Comparison of ENCODE assay signal across 8 cellular contexts in genomic region chr19:56119585-56119978, GRCh38. TPM values are rescaled to one million over a fixed set of nuclear protein-coding genes. Genes with fewer than 3 reads are reported as not detected.
A peak's percentile ranks its signal among the peaks of the same experiment; 100 is the strongest.
DNase-seq lines count a peak whose midpoint lies in the region; ATAC-seq and TF ChIP-seq lines count a peak whose summit lies in the region.

No MANE protein-coding gene starts in this region.

- H3K4me1 ChIP-seq in CD4-positive, CD25-positive, alpha-beta regulatory T cell (ENCODE audit: control insufficient read depth, insufficient read depth, low read length, poor library complexity, severe bottlenecking) = peaks cover 20% of the 10 kb centered on the region
- H3K4me1 ChIP-seq in MM.1S (ENCODE audit: low read length) = peaks cover 13% of the 10 kb centered on the region; the same call in 1 of the 2 replicates
- H3K4me1 ChIP-seq in muscle layer of colon (ENCODE audit: insufficient read depth, low read length) = peaks cover 22% of the 10 kb centered on the region

- H3K9ac ChIP-seq in MM.1S (ENCODE audit: low read length) (peak overlapping the region; percentile 99), muscle layer of colon (ENCODE audit: low read length) (peak overlapping the region; percentile 60)

- no peak for TF ChIP-seq CTCF in MM.1S (IDR thresholded peaks at IDR 0.05; ENCODE audit: low read length)

- peaks cover 5% of the 10 kb centered on the region for H3K27me3 Mint-ChIP-seq in CD4-positive, CD25-positive, alpha-beta regulatory T cell

- peaks cover 10 to 53% (median 24%) of the 10 kb centered on the region in 4 donors for H3K4me1 Mint-ChIP-seq in CD4-positive, CD25-positive, alpha-beta regulatory T cell

- H3K79me2 ChIP-seq in MM.1S (ENCODE audit: low read length) = peaks cover 61% of the 10 kb centered on the region

- H3K27me3 ChIP-seq in CD4-positive, CD25-positive, alpha-beta regulatory T cell (ENCODE audit: control insufficient read depth, insufficient read depth, low read length) = no peaks in the 10 kb centered on the region
- no peaks in the 10 kb centered on the region for H3K27me3 ChIP-seq in MM.1S (replicated peaks; ENCODE audit: insufficient read depth, low read length)
- no peaks in the 10 kb centered on the region for H3K27me3 ChIP-seq in muscle layer of colon (ENCODE audit: control insufficient read depth in 1 of 2, insufficient read depth in 2 of 2, low read length in 2 of 2)

- H3K36me3 Mint-ChIP-seq in CD4-positive, CD25-positive, alpha-beta regulatory T cell = no peaks in the 10 kb centered on the region

- DNase-seq in CD4-positive, CD25-positive, alpha-beta regulatory T cell = no peak
- DNase-seq in MM.1S = no peak
- DNase-seq in SW480 (ENCODE audit: low spot score) = no peak
- DNase-seq in Ammon's horn (ENCODE audit: low spot score) = no peak

- peak overlapping the region in 2 of 3 donors; percentile 85 to 87 for H3K27ac Mint-ChIP-seq in CD4-positive, CD25-positive, alpha-beta regulatory T cell

- H3K36me3 ChIP-seq in CD4-positive, CD25-positive, alpha-beta regulatory T cell (ENCODE audit: control insufficient read depth, insufficient read depth, low read length) = peaks cover 4% of the 10 kb centered on the region
- H3K36me3 ChIP-seq in MM.1S (replicated peaks; ENCODE audit: insufficient read depth, low read length) = no peaks in the 10 kb centered on the region
- no peaks in the 10 kb centered on the region for H3K36me3 ChIP-seq in muscle layer of colon (ENCODE audit: insufficient read depth, low read length)

- no peaks in the 10 kb centered on the region for H3K9me2 ChIP-seq in MM.1S (replicated peaks; ENCODE audit: insufficient read depth, low read length)

- H3K4me3 ChIP-seq in CD4-positive, CD25-positive, alpha-beta regulatory T cell (ENCODE audit: low read depth, low read length) = no peak overlapping the region
- H3K4me3 ChIP-seq in MM.1S (ENCODE audit: low read length) (peak overlapping the region; percentile 95), muscle layer of colon (ENCODE audit: low read depth in 1 of 2, low read length in 2 of 2) (peak overlapping the region; percentile 59 to 87)

- H2AFZ ChIP-seq in MM.1S (ENCODE audit: low read length) = no peak overlapping the region

- ATAC-seq in CD4-positive, CD25-positive, alpha-beta regulatory T cell (ENCODE audit: low read depth in 2 of 2) = no peak
- ATAC-seq in HG03460 (IDR thresholded peaks at IDR 0.05; ENCODE audit: unreplicated experiment) (no peak), HG03520 (IDR thresholded peaks at IDR 0.05; ENCODE audit: unreplicated experiment) (no peak)

- no peaks in the 10 kb centered on the region for H3K9me3 Mint-ChIP-seq in CD4-positive, CD25-positive, alpha-beta regulatory T cell

- peak overlapping the region; percentile 78 to 89 (median 84) for H3K4me3 Mint-ChIP-seq in CD4-positive, CD25-positive, alpha-beta regulatory T cell

- peak overlapping the region; percentile 100 for H3K4me2 ChIP-seq in MM.1S (ENCODE audit: low read depth, low read length)

- peaks cover 8% of the 10 kb centered on the region for H4K20me1 ChIP-seq in MM.1S (ENCODE audit: insufficient read depth, low read length)

- no peaks in the 10 kb centered on the region for H3F3A ChIP-seq in MM.1S (ENCODE audit: insufficient read depth, low read length)

- H3K27ac ChIP-seq in CD4-positive, CD25-positive, alpha-beta regulatory T cell (ENCODE audit: insufficient read depth, low read length, poor library complexity, severe bottlenecking) = peak overlapping the region; percentile 84
- H3K27ac ChIP-seq in MM.1S (ENCODE audit: low read length) = peak overlapping the region; percentile 83; the same call in 1 of the 2 replicates
- peak overlapping the region; percentile 73 for H3K27ac ChIP-seq in cingulate gyrus (ENCODE audit: low read depth, low read length)
- H3K27ac ChIP-seq in muscle layer of colon (ENCODE audit: low read depth, low read length) = peak overlapping the region; percentile 88

- no peaks in the 10 kb centered on the region for H3K9me3 ChIP-seq in CD4-positive, CD25-positive, alpha-beta regulatory T cell (ENCODE audit: control insufficient read depth in 2 of 2, low read length in 2 of 2)
- H3K9me3 ChIP-seq in MM.1S (replicated peaks; ENCODE audit: insufficient read depth, low read length) (no peaks in the 10 kb centered on the region), muscle layer of colon (ENCODE audit: low read length) (no peaks in the 10 kb centered on the region)

RNA-seq across cellular contexts. Expression of gene ZNF787, which starts 1.5 kb away (rescaled TPM):
- 21.4 TPM for total RNA-seq in CD4-positive, CD25-positive, alpha-beta regulatory T cell
- polyA plus RNA-seq in CD4-positive, CD25-positive, alpha-beta regulatory T cell = 1 to 10 TPM in 3 of 4 donors, under 1 TPM in 1; 0.73 to 1.8 (median 1.4) TPM

RNA-seq across cellular contexts. Expression of gene ZNF444, which starts 21.5 kb away (rescaled TPM):
- 23.5 TPM for total RNA-seq in CD4-positive, CD25-positive, alpha-beta regulatory T cell
- polyA plus RNA-seq in CD4-positive, CD25-positive, alpha-beta regulatory T cell = 10 to 100 TPM; 10.8 to 16.0 (median 13.4) TPM

RNA-seq across cellular contexts. Expression of gene GALP, which starts 56.2 kb away (rescaled TPM):
- not detected for total RNA-seq in CD4-positive, CD25-positive, alpha-beta regulatory T cell
- polyA plus RNA-seq in CD4-positive, CD25-positive, alpha-beta regulatory T cell = not detected
